Comparison of ENCODE assay signal across 8 cellular contexts in genomic region chr22:38707346-38707745, GRCh38. TPM values are rescaled to one million over a fixed set of nuclear protein-coding genes. Genes with fewer than 3 reads are reported as not detected.
A peak's percentile ranks its signal among the peaks of the same experiment; 100 is the strongest.
DNase-seq lines count a peak whose midpoint lies in the region; ATAC-seq and TF ChIP-seq lines count a peak whose summit lies in the region.

No MANE protein-coding gene starts in this region.

- DNase-seq in A172 (ENCODE audit: low spot score) (peak; percentile 40), H4 (ENCODE audit: low spot score) (peak; percentile 33), right lobe of liver (no peak), H7 (no peak), inferior parietal cortex (ENCODE audit: extremely low spot score) (no peak)
- DNase-seq in stimulated activated CD8-positive, alpha-beta memory T cell treated with anti-CD3 and anti-CD28 coated beads, Interleukin-4, amount 100 ng/mL, for 48 hours: no peak

- no peaks in the 10 kb centered on the region for H3K9me3 Mint-ChIP-seq in activated naive CD8-positive, alpha-beta T cell (ENCODE audit: low read depth)

- no peak for TF ChIP-seq CTCF in right lobe of liver (IDR thresholded peaks at IDR 0.05)

- H3K27me3 ChIP-seq in right lobe of liver: no peaks in the 10 kb centered on the region
- no peaks in the 10 kb centered on the region for H3K27me3 ChIP-seq in H7 (ENCODE audit: control insufficient read depth, insufficient read depth, low read length)

- ATAC-seq in right lobe of liver (peak in 1 of 4 donors; percentile 7), GM19467 (IDR thresholded peaks at IDR 0.05; ENCODE audit: unreplicated experiment) (no peak)

- peak; percentile 58 for TF ChIP-seq POLR2A in right lobe of liver (IDR thresholded peaks at IDR 0.05)

- peak overlapping the region; percentile 94 for H3K4me3 Mint-ChIP-seq in activated naive CD8-positive, alpha-beta T cell

- H3K27ac ChIP-seq in right lobe of liver: peak overlapping the region in 2 of 3 donors; percentile 96 to 97

- peak overlapping the region; percentile 89 for H3K27ac Mint-ChIP-seq in activated naive CD8-positive, alpha-beta T cell

- H3K4me1 Mint-ChIP-seq in activated naive CD8-positive, alpha-beta T cell (ENCODE audit: low read depth): peaks cover 63% of the 10 kb centered on the region

- no peaks in the 10 kb centered on the region for H3K9me3 ChIP-seq in right lobe of liver

- H3K4me3 ChIP-seq in right lobe of liver: peak overlapping the region; percentile 76 to 89 (median 85)
- H3K4me3 ChIP-seq in H7 (ENCODE audit: insufficient read depth, low read depth, low read length): no peak overlapping the region; the same call in 1 of the 2 replicates

- no peaks in the 10 kb centered on the region for H3K27me3 Mint-ChIP-seq in activated naive CD8-positive, alpha-beta T cell

- H3K4me1 ChIP-seq in right lobe of liver: peaks cover 0 to 31% (median 7%) of the 10 kb centered on the region in 4 donors

- peaks cover 4% of the 10 kb centered on the region for H3K36me3 Mint-ChIP-seq in activated naive CD8-positive, alpha-beta T cell

- 6% methylated on average over 2 of the region's 2 CpGs for whole genome bisulfite sequencing in right lobe of liver (ENCODE audit: insufficient coverage, low coverage, low lambda C conversion rate, missing lambda C conversion rate)

- intact Hi-C loops in right lobe of liver (cut with DNase I): no loop called here

- H3K36me3 ChIP-seq in right lobe of liver (peaks cover 0 to 4% (median 0%) of the 10 kb centered on the region in 4 donors), H7 (replicated peaks; ENCODE audit: control insufficient read depth, insufficient read depth, low read length) (peaks cover 6% of the 10 kb centered on the region)

RNA-seq across cellular contexts. Expression of gene GTPBP1, which starts 1.6 kb away (rescaled TPM):
- 8.3 and 16.1 TPM in 2 replicates for total RNA-seq in A172 (2014; rRNA removed; shearing (Covaris generic))
- 12.1 and 12.9 TPM in 2 replicates for total RNA-seq in H4 (2014; rRNA removed; shearing (Covaris generic))
- total RNA-seq in right lobe of liver: 10 to 100 TPM; 13.4 to 21.6 (median 16.7) TPM
- total RNA-seq in H7 (2014; rRNA removed; shearing (Covaris generic)): 71.4 and 92.1 TPM in 2 replicates

RNA-seq across cellular contexts. Expression of gene JOSD1, which starts 6.6 kb away (rescaled TPM):
- total RNA-seq in A172 (2014; rRNA removed; shearing (Covaris generic)): 43.3 and 44.5 TPM in 2 replicates
- total RNA-seq in H4 (2014; rRNA removed; shearing (Covaris generic)): 40.7 and 52.1 TPM in 2 replicates
- 10 to 100 TPM; 13.0 to 32.2 (median 21.7) TPM for total RNA-seq in right lobe of liver
- 33.8 and 34.2 TPM in 2 replicates for total RNA-seq in H7 (2014; rRNA removed; shearing (Covaris generic))

RNA-seq across cellular contexts. Expression of gene TOMM22, which starts 25.6 kb away (rescaled TPM):
- total RNA-seq in A172 (2014; rRNA removed; shearing (Covaris generic)): 58.0 and 67.7 TPM in 2 replicates
- 90.7 and 97.3 TPM in 2 replicates for total RNA-seq in H4 (2014; rRNA removed; shearing (Covaris generic))
- total RNA-seq in right lobe of liver: 10 to 100 TPM; 23.2 to 36.8 (median 32.4) TPM
- 70.8 and 79.3 TPM in 2 replicates for total RNA-seq in H7 (2014; rRNA removed; shearing (Covaris generic))

RNA-seq across cellular contexts. Expression of gene SUN2, which starts 48.5 kb away (rescaled TPM):
- 61.3 and 77.4 TPM in 2 replicates for total RNA-seq in A172 (2014; rRNA removed; shearing (Covaris generic))
- 42.0 and 57.2 TPM in 2 replicates for total RNA-seq in H4 (2014; rRNA removed; shearing (Covaris generic))
- 100 to 1,000 TPM; 104 to 174 (median 144) TPM for total RNA-seq in right lobe of liver
- total RNA-seq in H7 (2014; rRNA removed; shearing (Covaris generic)): 31.8 and 33.4 TPM in 2 replicates

RNA-seq across cellular contexts. Expression of gene CBY1, which starts 50.9 kb away (rescaled TPM):
- 15.9 and 25.9 TPM in 2 replicates for total RNA-seq in A172 (2014; rRNA removed; shearing (Covaris generic))
- 20.4 and 25.0 TPM in 2 replicates for total RNA-seq in H4 (2014; rRNA removed; shearing (Covaris generic))
- 10 to 100 TPM in 4 of 6 experiments, 1 to 10 TPM in 2; 6.1 to 14.4 (median 11.6) TPM for total RNA-seq in right lobe of liver
- total RNA-seq in H7 (2014; rRNA removed; shearing (Covaris generic)): 13.3 and 21.1 TPM in 2 replicates

Comparison
In these comparisons a context has a peak if more than half of its experiments do, and no peak if none do; other contexts are left out.
1. DNase-seq: peak in A172 (single experiment) and H4 (single experiment); none in right lobe of liver (0 of 3), H7 (single experiment), inferior parietal cortex (single experiment) and stimulated activated CD8-positive, alpha-beta memory T cell treated with anti-CD3 and anti-CD28 coated beads, Interleukin-4, amount 100 ng/mL, for 48 hours (single experiment).